In the genomic region with DNA sequence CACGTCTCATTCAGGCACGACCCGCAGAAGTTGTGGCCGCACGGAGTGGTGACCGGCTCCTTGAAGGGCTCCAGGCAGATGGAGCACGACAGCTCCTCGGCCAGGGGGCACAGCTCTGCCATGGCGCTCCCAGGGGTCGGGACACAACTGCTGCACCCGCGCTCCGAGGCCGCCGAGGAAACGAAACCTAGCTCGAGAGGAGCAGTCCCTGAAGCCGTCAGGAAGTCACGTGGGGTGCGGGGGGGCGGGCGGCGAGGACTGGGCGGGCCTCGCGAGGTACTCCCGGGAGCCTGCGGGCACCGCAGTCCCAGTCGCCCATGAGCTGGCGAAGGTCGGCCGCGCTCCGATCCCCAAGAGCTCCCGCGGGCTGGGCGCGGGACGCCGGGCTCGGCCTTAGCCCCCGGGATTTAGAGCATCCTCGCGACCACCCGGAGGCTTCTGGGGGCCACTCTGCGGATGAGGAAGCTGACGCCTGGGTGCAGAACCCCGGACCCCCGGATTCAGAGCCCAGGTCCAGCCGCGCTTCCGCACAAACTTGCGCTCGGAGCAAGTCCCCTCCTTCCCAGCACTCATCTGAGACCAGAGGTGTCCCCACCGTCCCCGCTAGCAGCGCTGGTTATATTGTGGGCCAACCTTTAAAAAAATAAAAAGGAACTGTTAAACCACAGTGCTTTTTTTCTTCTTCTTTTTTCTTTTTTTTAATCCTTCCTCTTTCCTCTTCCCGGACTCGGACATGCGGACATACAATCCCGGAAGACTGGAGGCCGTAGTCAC, we compare ENCODE assay signal across 8 cellular contexts. TPM values are rescaled to one million over a fixed set of nuclear protein-coding genes. Genes with fewer than 3 reads are reported as not detected.
DNase-seq lines count a peak whose midpoint lies in the region; ATAC-seq and TF ChIP-seq lines count a peak whose summit lies in the region.

A gene with protein sequence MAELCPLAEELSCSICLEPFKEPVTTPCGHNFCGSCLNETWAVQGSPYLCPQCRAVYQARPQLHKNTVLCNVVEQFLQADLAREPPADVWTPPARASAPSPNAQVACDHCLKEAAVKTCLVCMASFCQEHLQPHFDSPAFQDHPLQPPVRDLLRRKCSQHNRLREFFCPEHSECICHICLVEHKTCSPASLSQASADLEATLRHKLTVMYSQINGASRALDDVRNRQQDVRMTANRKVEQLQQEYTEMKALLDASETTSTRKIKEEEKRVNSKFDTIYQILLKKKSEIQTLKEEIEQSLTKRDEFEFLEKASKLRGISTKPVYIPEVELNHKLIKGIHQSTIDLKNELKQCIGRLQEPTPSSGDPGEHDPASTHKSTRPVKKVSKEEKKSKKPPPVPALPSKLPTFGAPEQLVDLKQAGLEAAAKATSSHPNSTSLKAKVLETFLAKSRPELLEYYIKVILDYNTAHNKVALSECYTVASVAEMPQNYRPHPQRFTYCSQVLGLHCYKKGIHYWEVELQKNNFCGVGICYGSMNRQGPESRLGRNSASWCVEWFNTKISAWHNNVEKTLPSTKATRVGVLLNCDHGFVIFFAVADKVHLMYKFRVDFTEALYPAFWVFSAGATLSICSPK (minus strand): TSS at position 183 of the 774 bp plus-strand sequence. CDS start 61 bp downstream, at position 122.

- peak within 1 kb of the TSS; percentile 86 for H3K4me3 ChIP-seq in BJ (ENCODE audit: low read depth, low read length)

- H3K36me3 ChIP-seq in BJ (ENCODE audit: control insufficient read depth, insufficient read depth, low read length) = no peaks in the 10 kb centered on the region

- peaks cover 16% of the 10 kb centered on the region for H3K9me3 Mint-ChIP-seq in activated CD4-positive, alpha-beta T cell treated with anti-CD3 and anti-CD28 coated beads, Interleukin-2, amount 10 ng/mL, durations not matched to agents 7 days and 5 days

- H3K36me3 Mint-ChIP-seq in activated CD4-positive, alpha-beta T cell treated with anti-CD3 and anti-CD28 coated beads, Interleukin-2, amount 10 ng/mL, durations not matched to agents 7 days and 5 days (ENCODE audit: low read depth) = peaks cover 40% of the 10 kb centered on the region

- ATAC-seq in HG03457 (IDR thresholded peaks at IDR 0.05; ENCODE audit: unreplicated experiment) = peak; percentile 51
- ATAC-seq in left lobe of liver = peak; percentile 82

- CTCF ChIA-PET in BJ (lab: Yijun Ruan, JAX) = interaction anchor here (0.9 to 1.1 kb wide), 2 partner anchors 15 to 94 kb away, joined by 3 to 4 read pairs; no protein-coding TSS in a partner anchor
- CTCF ChIA-PET in activated CD4-positive, alpha-beta T cell treated with anti-CD3 and anti-CD28 coated beads, Interleukin-2, amount 10 ng/mL, durations not matched to agents 7 days and 5 days (lab: Charles Lee) = interaction anchor here (0.6 to 1.3 kb wide), 5 partner anchors 9 to 44 kb away, joined by 3 to 4 read pairs (median 3); no protein-coding TSS in a partner anchor

- no peak for TF ChIP-seq CTCF in BJ (IDR thresholded peaks at IDR 0.05; ENCODE audit: insufficient read depth, low read depth, low read length)

- peak within 1 kb of the TSS; percentile 99 for H3K4me3 Mint-ChIP-seq in activated CD4-positive, alpha-beta T cell treated with anti-CD3 and anti-CD28 coated beads, Interleukin-2, amount 10 ng/mL, durations not matched to agents 7 days and 5 days

- peaks cover 52% of the 10 kb centered on the region for H3K4me1 Mint-ChIP-seq in activated CD4-positive, alpha-beta T cell treated with anti-CD3 and anti-CD28 coated beads, Interleukin-2, amount 10 ng/mL, durations not matched to agents 7 days and 5 days

- H3K27ac Mint-ChIP-seq in activated CD4-positive, alpha-beta T cell treated with anti-CD3 and anti-CD28 coated beads, Interleukin-2, amount 10 ng/mL, durations not matched to agents 7 days and 5 days = peak within 1 kb of the TSS; percentile 98

- H3K27me3 Mint-ChIP-seq in activated CD4-positive, alpha-beta T cell treated with anti-CD3 and anti-CD28 coated beads, Interleukin-2, amount 10 ng/mL, durations not matched to agents 7 days and 5 days = no peaks in the 10 kb centered on the region

- no peaks in the 10 kb centered on the region for H3K27me3 ChIP-seq in BJ (ENCODE audit: control insufficient read depth, insufficient read depth, low read length)

- POLR2A ChIA-PET in BJ (lab: Charles Lee) = no interaction called here
- POLR2A ChIA-PET in activated CD4-positive, alpha-beta T cell treated with anti-CD3 and anti-CD28 coated beads, Interleukin-2, amount 10 ng/mL, durations not matched to agents 7 days and 5 days (lab: Charles Lee) = interaction anchor here (0.6 to 1.3 kb wide), 2 partner anchors 24 to 1457 kb away, joined by 3 to 4 read pairs; no protein-coding TSS in a partner anchor

- DNase-seq in BJ (ENCODE audit: low read depth) = peak; percentile 31
- peak; percentile 80 for DNase-seq in GM19240 (ENCODE audit: insufficient read length, low spot score)
- peak; percentile 89 for DNase-seq in NCI-H526 treated with DMSO at 0.1 percent for 48 hours (lab: John Stamatoyannopoulos, UW)
- peak; percentile 92 for DNase-seq in activated CD4-positive, alpha-beta T cell treated with anti-CD3 and anti-CD28 coated beads, Interleukin-2, amount 10 ng/mL, durations not matched to agents 7 days and 5 days
- DNase-seq in cortex of kidney (lab: John Stamatoyannopoulos, UW) = peak; percentile 92
- peak; percentile 96 for DNase-seq in left lobe of liver (ENCODE audit: low spot score)
- peak; percentile 89 to 91 for DNase-seq in stimulated activated CD4-positive, alpha-beta T cell treated with anti-CD3 and anti-CD28 coated beads, Interleukin-2, amount 100 ng/mL, for 24 hours

RNA-seq across cellular contexts. Expression of the gene that starts here (rescaled TPM):
- 25.6 and 28.4 TPM in 2 replicates for polyA plus RNA-seq in BJ (2011; rRNA removed)
- 21.3 and 27.2 TPM in 2 replicates for polyA minus RNA-seq in BJ (2011; rRNA and poly(A)+ RNA removed)
- total RNA-seq in activated CD4-positive, alpha-beta T cell treated with anti-CD3 and anti-CD28 coated beads, Interleukin-2, amount 10 ng/mL, durations not matched to agents 7 days and 5 days = 100 to 1,000 TPM; 168 to 193 TPM
- 55.4 TPM for total RNA-seq in left lobe of liver

Comparison
In these comparisons a context has a peak if more than half of its experiments do, and no peak if none do; other contexts are left out.
1. Peak in every context shown above with its lines: DNase-seq, ATAC-seq and H3K4me3 ChIP-seq.
2. DNase-seq: peak in every context shown above with its lines; median percentile 96 in left lobe of liver; 92 in activated CD4-positive, alpha-beta T cell treated with anti-CD3 and anti-CD28 coated beads, Interleukin-2, amount 10 ng/mL, durations not matched to agents 7 days and 5 days; 92 in cortex of kidney; 90 in stimulated activated CD4-positive, alpha-beta T cell treated with anti-CD3 and anti-CD28 coated beads, Interleukin-2, amount 100 ng/mL, for 24 hours; 89 in NCI-H526 treated with DMSO at 0.1 percent for 48 hours; 80 in GM19240; 31 in BJ.